In genomic region chr7:73706122-73707044, GRCh38 we compare ENCODE assay signal across 10 cellular contexts. TPM values are rescaled to one million over a fixed set of nuclear protein-coding genes. Genes with fewer than 3 reads are reported as not detected.
DNase-seq lines count a peak whose midpoint lies in the region; ATAC-seq and TF ChIP-seq lines count a peak whose summit lies in the region.
"Had no signal": no experiment of that assay in that cellular context is flagged by ENCODE, and none has a peak within 500 bp of the region (broad histone marks: within the 10 kb centered on the region; RNA-seq: fewer than 3 reads in every experiment).

No MANE protein-coding gene starts in this region.

- H3K27ac Mint-ChIP-seq in T-helper 17 cell: peak overlapping the region; percentile 66
- H3K27ac Mint-ChIP-seq: natural killer cell treated with Interleukin-12 subunit alpha and Interleukin-12 subunit beta and Interleukin-15 and Interleukin-18, amount 100 ng/mL, for 72 hours had no signal

- no peaks in the 10 kb centered on the region for H3K36me3 ChIP-seq in vagina

- peak overlapping the region; percentile 55 for H3K27ac ChIP-seq in vagina
- H3K27ac ChIP-seq: gastrocnemius medialis had no signal

- TF ChIP-seq POLR2A in vagina (IDR thresholded peaks at IDR 0.05): no peak

- no peak for ATAC-seq in T-helper 17 cell
- no peak for ATAC-seq in HG03039 (IDR thresholded peaks at IDR 0.05; ENCODE audit: unreplicated experiment)
- ATAC-seq: gastrocnemius medialis had no signal

- H3K4me1 Mint-ChIP-seq in T-helper 17 cell: peaks cover 20% of the 10 kb centered on the region

- intact Hi-C loops in vagina (cut with DNase I): no loop called here

- H3K4me3 ChIP-seq in fibroblast of mammary gland (ENCODE audit: control insufficient read depth, low read depth, low read length) (no peak overlapping the region), vagina (no peak overlapping the region)
- H3K4me3 ChIP-seq: gastrocnemius medialis had no signal

- peaks cover 36% of the 10 kb centered on the region for H3K4me1 ChIP-seq in vagina
- H3K4me1 ChIP-seq: gastrocnemius medialis had no signal

- no peaks in the 10 kb centered on the region for H3K36me3 Mint-ChIP-seq in T-helper 17 cell (ENCODE audit: low read depth)
- H3K36me3 Mint-ChIP-seq: natural killer cell treated with Interleukin-12 subunit alpha and Interleukin-12 subunit beta and Interleukin-15 and Interleukin-18, amount 100 ng/mL, for 72 hours had no signal

- TF ChIP-seq CTCF in fibroblast of mammary gland (conservative IDR thresholded peaks at IDR 0.05; ENCODE audit: control insufficient read depth, insufficient read depth, low read depth, low read length): no peak
- TF ChIP-seq CTCF in vagina (IDR thresholded peaks at IDR 0.05): no peak

- no peaks in the 10 kb centered on the region for H3K27me3 ChIP-seq in vagina
- H3K27me3 ChIP-seq: gastrocnemius medialis had no signal

- H3K4me3 Mint-ChIP-seq in T-helper 17 cell: peak overlapping the region; percentile 25
- H3K4me3 Mint-ChIP-seq: natural killer cell treated with Interleukin-12 subunit alpha and Interleukin-12 subunit beta and Interleukin-15 and Interleukin-18, amount 100 ng/mL, for 72 hours had no signal

- H3K9me3 ChIP-seq in T-helper 17 cell (ENCODE audit: control insufficient read depth, low read length, poor library complexity, severe bottlenecking) (no peaks in the 10 kb centered on the region), vagina (no peaks in the 10 kb centered on the region)
- H3K9me3 ChIP-seq: gastrocnemius medialis had no signal

- H3K27me3 Mint-ChIP-seq in T-helper 17 cell: no peaks in the 10 kb centered on the region
- H3K27me3 Mint-ChIP-seq: natural killer cell treated with Interleukin-12 subunit alpha and Interleukin-12 subunit beta and Interleukin-15 and Interleukin-18, amount 100 ng/mL, for 72 hours had no signal

- DNase-seq in stimulated activated CD4-positive, alpha-beta T cell treated with anti-CD3 and anti-CD28 coated beads, Interleukin-12 subunit alpha, Interleukin-12 subunit beta, amount 100 ng/mL, for 4 hours: peak; percentile 33
- no peak for DNase-seq in stimulated activated CD4-positive, alpha-beta T cell treated with anti-CD3 and anti-CD28 coated beads, Interleukin-4, amount 100 ng/mL, for 4 hours
- no peak for DNase-seq in T-helper 17 cell
- DNase-seq in fibroblast of mammary gland (ENCODE audit: low read depth): peak; percentile 48
- no peak for DNase-seq in vagina (ENCODE audit: extremely low spot score in 2 of 2)
- no peak for DNase-seq in iPS-NIHi7 (ENCODE audit: extremely low spot score)
- no peak for DNase-seq in NCI-H146 (lab: John Stamatoyannopoulos, UW)
- DNase-seq: gastrocnemius medialis had no signal

RNA-seq across cellular contexts. Expression of gene STX1A, which starts 13.1 kb away (rescaled TPM):
- total RNA-seq in T-helper 17 cell (10 to 100 TPM; 18.4 to 21.2 TPM), vagina (17.2 TPM)

RNA-seq across cellular contexts. Expression of gene BUD23, which starts 23.0 kb away (rescaled TPM):
- total RNA-seq in T-helper 17 cell (10 to 100 TPM; 96.0 to 98.0 TPM), vagina (49.8 TPM)

RNA-seq across cellular contexts. Expression of gene DNAJC30, which starts 23.1 kb away (rescaled TPM):
- 10 to 100 TPM; 10.6 to 11.5 TPM for total RNA-seq in T-helper 17 cell
- total RNA-seq in vagina: 7.1 TPM

RNA-seq across cellular contexts. Expression of gene ABHD11, which starts 32.2 kb away (rescaled TPM):
- total RNA-seq in T-helper 17 cell: 10 to 100 TPM; 14.0 to 15.1 TPM
- total RNA-seq in vagina: 23.8 TPM

RNA-seq across cellular contexts. Expression of gene VPS37D, which starts 38.8 kb away (rescaled TPM):
- total RNA-seq in T-helper 17 cell: under 1 TPM in 1 of 2 donors, not detected in 1; 0.76 TPM
- total RNA-seq in vagina: 5.4 TPM

Comparison
In these comparisons a context has a peak if more than half of its experiments do, and no peak if none do; other contexts are left out.
1. DNase-seq: peak in stimulated activated CD4-positive, alpha-beta T cell treated with anti-CD3 and anti-CD28 coated beads, Interleukin-12 subunit alpha, Interleukin-12 subunit beta, amount 100 ng/mL, for 4 hours (single experiment) and fibroblast of mammary gland (single experiment); none in stimulated activated CD4-positive, alpha-beta T cell treated with anti-CD3 and anti-CD28 coated beads, Interleukin-4, amount 100 ng/mL, for 4 hours (0 of 2), T-helper 17 cell (0 of 3), vagina (0 of 2), iPS-NIHi7 (single experiment) and NCI-H146 (single experiment).